23 cellular contexts compared by ENCODE assay signal in the genomic region with DNA sequence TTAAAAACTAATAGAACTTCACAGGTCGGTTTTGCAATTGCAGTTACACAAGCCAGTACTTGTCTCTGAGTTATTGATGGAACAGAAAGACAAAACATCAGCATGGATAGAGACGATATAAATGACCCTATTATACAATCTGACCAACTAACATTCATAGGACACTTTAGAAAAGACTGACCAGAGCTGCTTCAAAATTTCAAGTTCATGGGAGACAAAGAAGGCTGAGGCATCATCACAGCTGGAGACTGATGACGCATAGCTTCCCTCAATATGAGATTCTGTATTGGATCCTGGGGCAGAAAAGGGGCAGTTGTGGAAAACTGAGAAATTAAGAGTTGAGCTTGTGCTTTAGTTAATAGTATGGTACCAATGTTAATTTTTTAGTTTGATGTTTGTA.
"Had no signal": no experiment of that assay in that cellular context is flagged by ENCODE, and none has a peak within 500 bp of the region (broad histone marks: within the 10 kb centered on the region; RNA-seq: fewer than 3 reads in every experiment).

No MANE protein-coding gene starts in this region.

- H3K27ac ChIP-seq: adrenal gland, esophagus squamous epithelium, tibial nerve had no signal

- DNase-seq: activated B cell treated with CpG ODN at 0.5 μM for 24 hours; activated CD4-positive, alpha-beta memory T cell treated with anti-CD3 and anti-CD28 coated beads for 36 hours; activated CD4-positive, alpha-beta T cell treated with anti-CD3 and anti-CD28 coated beads for 4 hours; activated gamma-delta T cell treated with Interleukin-2 at 50 U/mL for 16 hours; activated T-cell treated with anti-CD3 and anti-CD28 coated beads for 4 hours; adrenal gland; effector CD8-positive, alpha-beta T cell; esophagus squamous epithelium; hypothalamus; nephron progenitor cell; nucleus accumbens; retina; T-cell had no signal

- ATAC-seq: activated naive CD4-positive, alpha-beta T cell treated with anti-CD3 and anti-CD28 coated beads, Interleukin-2, amount 50 U/mL, for 72 hours; T-cell had no signal

- H3K36me3 Mint-ChIP-seq: activated CD4-positive, alpha-beta memory T cell treated with anti-CD3 and anti-CD28 coated beads for 36 hours; activated naive CD4-positive, alpha-beta T cell treated with anti-CD3 and anti-CD28 coated beads, Interleukin-2, amount 50 U/mL, for 72 hours; mesothelial cell of epicardium; T-cell had no signal

- FAIRE-seq: keratinocyte, urothelium cell line had no signal

- H3K27me3 ChIP-seq: adrenal gland, esophagus squamous epithelium, tibial nerve had no signal

- H3K36me3 ChIP-seq: adrenal gland, esophagus squamous epithelium, tibial nerve had no signal

- H3K4me1 Mint-ChIP-seq: activated B cell treated with CpG ODN at 0.5 μM for 24 hours; central memory CD8-positive, alpha-beta T cell; mesothelial cell of epicardium; T-cell had no signal

- H3K9me3 ChIP-seq: adrenal gland, esophagus squamous epithelium, tibial nerve had no signal

- H3K4me3 ChIP-seq: adrenal gland, esophagus squamous epithelium, lung, tibial nerve had no signal

- H3K9me3 Mint-ChIP-seq: activated B cell treated with CpG ODN at 0.5 μM for 24 hours; activated CD4-positive, alpha-beta memory T cell treated with anti-CD3 and anti-CD28 coated beads for 36 hours; activated naive CD4-positive, alpha-beta T cell treated with anti-CD3 and anti-CD28 coated beads, Interleukin-2, amount 50 U/mL, for 72 hours; activated T-helper 1 cell treated with anti-CD3 and anti-CD28 coated beads, Interleukin-12 subunit alpha, Interleukin-12 subunit beta, Interleukin-2, Interleukin-4 antibody, amounts not matched to agents 30 ng/mL and 10 ng/mL and 1 ng/mL, durations not matched to agents 14 hours and 24 hours and 36 hours; central memory CD8-positive, alpha-beta T cell had no signal

- H3K4me1 ChIP-seq: adrenal gland had no signal

- H3K27ac Mint-ChIP-seq: activated B cell treated with CpG ODN at 0.5 μM for 24 hours; activated CD4-positive, alpha-beta memory T cell treated with anti-CD3 and anti-CD28 coated beads for 36 hours; activated naive CD4-positive, alpha-beta T cell treated with anti-CD3 and anti-CD28 coated beads, Interleukin-2, amount 50 U/mL, for 72 hours; activated T-helper 1 cell treated with anti-CD3 and anti-CD28 coated beads, Interleukin-12 subunit alpha, Interleukin-12 subunit beta, Interleukin-2, Interleukin-4 antibody, amounts not matched to agents 30 ng/mL and 10 ng/mL and 1 ng/mL, durations not matched to agents 14 hours and 24 hours and 36 hours; dendritic cell treated with granulocyte-macrophage colony-stimulating factor and Interleukin-4, amounts not matched to agents 40 ng/mL and 50 ng/mL, for 4 days; mesothelial cell of epicardium; nephron progenitor cell; stimulated activated naive CD8-positive, alpha-beta T cell treated with anti-CD3 and anti-CD28 coated beads, Interleukin-15, Interleukin-2, amounts not matched to agents 100 ng/mL and 50 ng/mL, for 24 hours; T-cell had no signal

- H3K27me3 Mint-ChIP-seq: activated B cell treated with CpG ODN at 0.5 μM for 24 hours; activated CD4-positive, alpha-beta memory T cell treated with anti-CD3 and anti-CD28 coated beads for 36 hours; dendritic cell treated with granulocyte-macrophage colony-stimulating factor and Interleukin-4, amounts not matched to agents 40 ng/mL and 50 ng/mL, for 4 days had no signal

- H3K4me3 Mint-ChIP-seq: activated B cell treated with CpG ODN at 0.5 μM for 24 hours; activated CD4-positive, alpha-beta memory T cell treated with anti-CD3 and anti-CD28 coated beads for 36 hours; activated T-helper 1 cell treated with anti-CD3 and anti-CD28 coated beads, Interleukin-12 subunit alpha, Interleukin-12 subunit beta, Interleukin-2, Interleukin-4 antibody, amounts not matched to agents 30 ng/mL and 10 ng/mL and 1 ng/mL, durations not matched to agents 14 hours and 24 hours and 36 hours; central memory CD8-positive, alpha-beta T cell; dendritic cell treated with granulocyte-macrophage colony-stimulating factor and Interleukin-4, amounts not matched to agents 40 ng/mL and 50 ng/mL, for 4 days; mesothelial cell of epicardium; nephron progenitor cell; stimulated activated naive CD8-positive, alpha-beta T cell treated with anti-CD3 and anti-CD28 coated beads, Interleukin-15, Interleukin-2, amounts not matched to agents 100 ng/mL and 50 ng/mL, for 24 hours; T-cell had no signal
